In the genomic region with DNA sequence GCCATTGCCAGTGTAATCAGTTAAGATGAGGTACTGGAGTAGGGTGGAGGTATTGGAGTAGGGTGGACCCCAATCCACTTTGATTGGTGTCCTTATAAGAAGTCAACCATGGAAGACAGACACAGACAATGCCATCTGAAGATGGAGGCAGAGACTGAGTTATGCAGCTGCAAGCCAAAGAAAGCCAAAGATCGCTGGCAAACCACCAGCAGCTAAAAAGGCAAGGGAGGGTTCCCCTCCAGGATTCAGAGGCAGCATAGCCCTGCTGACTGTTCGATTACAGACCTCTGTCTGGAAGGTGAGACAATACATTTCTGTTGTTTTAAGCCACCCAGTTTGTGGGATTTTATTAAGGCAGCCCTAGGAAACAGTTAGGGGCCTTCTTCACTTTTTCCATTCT, we compare ENCODE assay signal across 18 cellular contexts. TPM values are rescaled to one million over a fixed set of nuclear protein-coding genes. Genes with fewer than 3 reads are reported as not detected.
A peak's percentile ranks its signal among the peaks of the same experiment; 100 is the strongest.
DNase-seq lines count a peak whose midpoint lies in the region; ATAC-seq and TF ChIP-seq lines count a peak whose summit lies in the region.
"Had no signal": no experiment of that assay in that cellular context is flagged by ENCODE, and none has a peak within 500 bp of the region (broad histone marks: within the 10 kb centered on the region; RNA-seq: fewer than 3 reads in every experiment).

No MANE protein-coding gene starts in this region.

- DNase-seq in AG10803 (ENCODE audit: low read depth) (peak; percentile 9), T-helper 17 cell (no peak), fibroblast of pulmonary artery (ENCODE audit: low read depth) (peak; percentile 15), sciatic nerve (ENCODE audit: low spot score) (no peak), MV-4-11 (lab: John Stamatoyannopoulos, UW) (no peak), T-cell (no peak)
- no peak for DNase-seq in activated T-cell treated with anti-CD3 and anti-CD28 coated beads, Interleukin-2, amount 50 U/mL, for 24 hours
- DNase-seq: AML-193; Caco-2; HCEC 1CT; NCI-H1436 treated with DMSO at 0.1 percent for 48 hours; NCI-H2081 treated with DMSO at 0.1 percent for 48 hours; NCI-H2227 treated with DMSO at 0.1 percent for 48 hours; NCI-H524 treated with DMSO at 0.1 percent for 48 hours; NK-92 treated with Interleukin-12 subunit alpha and Interleukin-12 subunit beta, amount 100 ng/mL, for 24 hours; OCI-M1 had no signal

- no peaks in the 10 kb centered on the region for H3K36me3 Mint-ChIP-seq in T-helper 17 cell (ENCODE audit: low read depth)
- H3K36me3 Mint-ChIP-seq in activated T-cell treated with anti-CD3 and anti-CD28 coated beads, Interleukin-2, amount 50 U/mL, for 24 hours (ENCODE audit: low read depth): peaks cover 48% of the 10 kb centered on the region
- H3K36me3 Mint-ChIP-seq in T-cell: peaks cover 33% of the 10 kb centered on the region

- TF ChIP-seq CTCF in AG10803 (conservative IDR thresholded peaks at IDR 0.05; ENCODE audit: low read length) (no peak), fibroblast of pulmonary artery (IDR thresholded peaks at IDR 0.05; ENCODE audit: low read length, missing control alignments) (no peak)

- peak overlapping the region; percentile 45 for H3K27ac Mint-ChIP-seq in T-helper 17 cell
- no peak overlapping the region for H3K27ac Mint-ChIP-seq in activated T-cell treated with anti-CD3 and anti-CD28 coated beads, Interleukin-2, amount 50 U/mL, for 24 hours
- H3K27ac Mint-ChIP-seq in T-cell: no peak overlapping the region

- H3K4me1 Mint-ChIP-seq in T-helper 17 cell (no peaks in the 10 kb centered on the region), T-cell (no peaks in the 10 kb centered on the region)
- no peaks in the 10 kb centered on the region for H3K4me1 Mint-ChIP-seq in activated T-cell treated with anti-CD3 and anti-CD28 coated beads, Interleukin-2, amount 50 U/mL, for 24 hours (ENCODE audit: low read depth)

- CTCF ChIA-PET in T-cell (lab: Charles Lee): no interaction called here

- H3K27me3 Mint-ChIP-seq in T-helper 17 cell (no peaks in the 10 kb centered on the region), T-cell (no peaks in the 10 kb centered on the region)
- no peaks in the 10 kb centered on the region for H3K27me3 Mint-ChIP-seq in activated T-cell treated with anti-CD3 and anti-CD28 coated beads, Interleukin-2, amount 50 U/mL, for 24 hours

- H3K4me3 Mint-ChIP-seq in T-helper 17 cell: no peak overlapping the region
- no peak overlapping the region for H3K4me3 Mint-ChIP-seq in activated T-cell treated with anti-CD3 and anti-CD28 coated beads, Interleukin-2, amount 50 U/mL, for 24 hours
- no peak overlapping the region for H3K4me3 Mint-ChIP-seq in T-cell

- no peaks in the 10 kb centered on the region for H3K9me3 Mint-ChIP-seq in activated T-cell treated with anti-CD3 and anti-CD28 coated beads, Interleukin-2, amount 50 U/mL, for 24 hours
- H3K9me3 Mint-ChIP-seq in T-cell: no peaks in the 10 kb centered on the region

- no peak for ATAC-seq in T-helper 17 cell
- peak; percentile 46 for ATAC-seq in sciatic nerve
- ATAC-seq in T-cell (replicated peaks in 1 of 4): no peak
- ATAC-seq: A549 had no signal

- intact Hi-C loops in sciatic nerve (cut with DNase I): no loop called here

- POLR2A ChIA-PET in T-cell (lab: Charles Lee): no interaction called here

- no peaks in the 10 kb centered on the region for H3K9me3 ChIP-seq in T-helper 17 cell (ENCODE audit: control insufficient read depth, low read length, poor library complexity, severe bottlenecking)
- H3K9me3 ChIP-seq: A549, Caco-2 had no signal

- H3K4me3 ChIP-seq in AG10803 (ENCODE audit: low read length) (no peak overlapping the region), fibroblast of pulmonary artery (replicated peaks; ENCODE audit: low read depth, low read length) (no peak overlapping the region)
- H3K4me3 ChIP-seq: A549 had no signal

RNA-seq across cellular contexts. Expression of gene CKMT2, which starts 30.5 kb away (rescaled TPM):
- not detected for total RNA-seq in T-helper 17 cell
- total RNA-seq in sciatic nerve: 5.9 TPM
- under 1 TPM in 3 of 5 donors, not detected in 2; 0.38 to 0.58 (median 0.40) TPM for total RNA-seq in T-cell
- total RNA-seq: Caco-2, HT-29 had no signal

Comparison
In these comparisons a context has a peak if more than half of its experiments do, and no peak if none do; other contexts are left out.
1. DNase-seq: peak in AG10803 (single experiment) and fibroblast of pulmonary artery (single experiment); none in T-helper 17 cell (0 of 3), sciatic nerve (single experiment), activated T-cell treated with anti-CD3 and anti-CD28 coated beads, Interleukin-2, amount 50 U/mL, for 24 hours (single experiment), MV-4-11 (single experiment) and T-cell (0 of 34).